In the genomic region with DNA sequence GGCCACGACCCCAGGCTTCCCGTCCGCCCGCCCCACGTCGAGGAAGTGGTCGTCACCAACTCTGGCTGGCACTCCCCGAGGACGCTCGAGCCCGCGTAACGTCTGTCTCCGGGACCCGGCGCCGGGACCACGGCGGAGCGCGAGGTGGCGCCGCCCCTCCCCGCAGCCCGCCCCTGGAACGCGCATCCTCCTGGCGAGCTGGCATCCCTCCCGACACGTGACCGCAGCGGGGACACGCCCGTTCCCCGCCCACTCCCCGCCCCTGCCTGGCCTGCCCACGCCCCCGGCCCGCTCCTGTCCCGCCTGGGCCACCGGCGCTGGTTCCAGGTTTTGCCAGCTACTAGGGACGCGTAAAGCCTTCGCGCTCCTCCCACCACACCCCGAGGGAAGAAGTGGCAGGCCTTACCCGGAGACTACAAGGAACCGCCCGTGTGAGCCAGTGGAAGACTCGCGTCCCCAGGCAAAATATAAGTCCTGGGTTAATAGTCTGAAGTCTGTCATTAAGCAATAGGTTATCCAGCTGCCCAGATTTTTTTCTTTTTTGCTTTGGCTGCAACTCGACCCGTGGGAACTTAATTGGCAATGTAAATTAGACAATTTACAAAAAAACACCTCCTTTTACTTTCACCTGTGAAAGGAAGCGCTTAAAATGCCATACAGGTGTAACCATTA, we compare ENCODE assay signal across 8 cellular contexts. TPM values are rescaled to one million over a fixed set of nuclear protein-coding genes. Genes with fewer than 3 reads are reported as not detected.
DNase-seq lines count a peak whose midpoint lies in the region; ATAC-seq and TF ChIP-seq lines count a peak whose summit lies in the region.

A gene (minus strand): TSS at position 131 of the 672 bp plus-strand sequence. CDS start 20,291 bp downstream, outside the sequence.

- peak within 1 kb of the TSS; percentile 83 for H3K4me3 ChIP-seq in OCI-LY3 (ENCODE audit: low read length)

- no peaks in the 10 kb centered on the region for H3K36me3 Mint-ChIP-seq in endothelial cell (ENCODE audit: low read depth, unreplicated experiment)

- DNase-seq in GM10248 (ENCODE audit: extremely low spot score) (peak; percentile 30), HuH-7.5 (ENCODE audit: low spot score) (peak; percentile 80), activated T-cell treated with anti-CD3 and anti-CD28 coated beads for 24 hours (ENCODE audit: low read depth) (peak; percentile 77), endothelial cell (ENCODE audit: low spot score) (peak; percentile 97), mesenteric fat pad (ENCODE audit: low spot score) (peak; percentile 98)
- peak; percentile 52 for DNase-seq in stimulated activated CD8-positive, alpha-beta memory T cell treated with anti-CD3 and anti-CD28 coated beads, Interleukin-12 subunit alpha, Interleukin-12 subunit beta, amount 100 ng/mL, for 24 hours (ENCODE audit: extremely low read depth)

- no peaks in the 10 kb centered on the region for H3K36me3 ChIP-seq in OCI-LY3 (replicated peaks; ENCODE audit: low read depth, low read length)

- peaks cover 26% of the 10 kb centered on the region; the same call in 1 of the 2 replicates for H3K27me3 ChIP-seq in OCI-LY3 (ENCODE audit: low read depth, low read length)

- peaks cover 5% of the 10 kb centered on the region for H3K27me3 Mint-ChIP-seq in endothelial cell (ENCODE audit: unreplicated experiment)

- POLR2A ChIA-PET in GM10248 (lab: Yijun Ruan, JAX): no interaction called here

- CTCF ChIA-PET in GM10248 (lab: Yijun Ruan, JAX): no interaction called here

- no peaks in the 10 kb centered on the region for H3K79me2 ChIP-seq in OCI-LY3 (ENCODE audit: low read length)

- H3K4me1 Mint-ChIP-seq in endothelial cell (ENCODE audit: unreplicated experiment): peaks cover 7% of the 10 kb centered on the region

- TF ChIP-seq CTCF in GM10248 (IDR thresholded peaks at IDR 0.05; ENCODE audit: control extremely low read depth, extremely low read depth, low read depth, missing control alignments) (no peak), OCI-LY3 (IDR thresholded peaks at IDR 0.05; ENCODE audit: low read depth, low read length) (no peak), endothelial cell (IDR thresholded peaks at IDR 0.05; ENCODE audit: unreplicated experiment) (no peak)

- peak within 1 kb of the TSS; percentile 81 for H2AFZ ChIP-seq in OCI-LY3 (ENCODE audit: low read depth, low read length)

- H3K27ac ChIP-seq in OCI-LY3 (ENCODE audit: low read length): no peak within 1 kb of the TSS

- H3K9me3 ChIP-seq in OCI-LY3 (ENCODE audit: insufficient read depth, low read length): peaks cover 4% of the 10 kb centered on the region; the same call in 1 of the 2 replicates

- no peaks in the 10 kb centered on the region for H3K9me3 Mint-ChIP-seq in endothelial cell (ENCODE audit: unreplicated experiment)

- H3K4me2 ChIP-seq in OCI-LY3 (ENCODE audit: low read length): peak within 1 kb of the TSS; percentile 97

- no peaks in the 10 kb centered on the region for H4K20me1 ChIP-seq in OCI-LY3 (ENCODE audit: insufficient read depth, low read length)

- ATAC-seq in GM21381 (IDR thresholded peaks at IDR 0.05; ENCODE audit: unreplicated experiment): no peak

- peak within 1 kb of the TSS; percentile 60 for H3K9ac ChIP-seq in OCI-LY3 (ENCODE audit: low read length)

- H3K4me3 Mint-ChIP-seq in endothelial cell (ENCODE audit: unreplicated experiment): peak within 1 kb of the TSS; percentile 90

- peak within 1 kb of the TSS; percentile 70 for H3K27ac Mint-ChIP-seq in endothelial cell (ENCODE audit: unreplicated experiment)

- peaks cover 38% of the 10 kb centered on the region for H3K4me1 ChIP-seq in OCI-LY3 (ENCODE audit: low read length)

RNA-seq across cellular contexts. Expression of the gene that starts here (rescaled TPM):
- total RNA-seq in endothelial cell (ENCODE audit: unreplicated experiment): 16.4 TPM
- total RNA-seq in mesenteric fat pad: 162 TPM

Comparison
In these comparisons a context has a peak if more than half of its experiments do, and no peak if none do; other contexts are left out.
1. DNase-seq: peak in every context shown above with its lines; median percentile 98 in mesenteric fat pad; 97 in endothelial cell; 80 in HuH-7.5; 77 in activated T-cell treated with anti-CD3 and anti-CD28 coated beads for 24 hours; 52 in stimulated activated CD8-positive, alpha-beta memory T cell treated with anti-CD3 and anti-CD28 coated beads, Interleukin-12 subunit alpha, Interleukin-12 subunit beta, amount 100 ng/mL, for 24 hours; 30 in GM10248.